15 cellular contexts compared by ENCODE assay signal in the genomic region with DNA sequence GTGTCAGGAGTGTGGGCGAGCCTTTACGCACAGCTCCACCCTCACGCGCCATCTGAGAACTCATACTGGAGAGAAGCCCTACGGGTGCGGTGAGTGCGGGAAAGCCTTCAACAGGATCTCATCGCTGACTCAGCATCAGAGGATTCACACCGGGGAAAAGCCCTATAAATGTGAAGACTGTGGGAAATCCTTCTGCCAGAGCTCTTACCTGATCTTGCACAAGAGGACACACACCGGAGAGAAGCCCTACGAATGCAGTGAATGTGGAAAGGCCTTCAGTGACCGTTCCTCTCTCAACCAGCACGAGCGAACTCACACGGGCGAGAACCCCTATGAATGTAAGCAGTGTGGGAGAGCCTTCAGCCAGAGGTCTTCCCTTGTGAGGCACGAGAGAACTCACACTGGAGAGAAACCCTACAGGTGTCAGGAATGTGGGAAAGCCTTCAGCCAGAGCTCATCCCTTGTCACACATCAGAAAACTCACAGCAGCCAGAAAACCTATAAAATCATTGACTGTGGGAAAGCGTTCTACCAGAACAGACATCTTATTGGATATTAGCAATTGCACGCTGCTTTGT. TPM values are rescaled to one million over a fixed set of nuclear protein-coding genes. Genes with fewer than 3 reads are reported as not detected.
"Had no signal": no experiment of that assay in that cellular context is flagged by ENCODE, and none has a peak within 500 bp of the region (broad histone marks: within the 10 kb centered on the region; RNA-seq: fewer than 3 reads in every experiment).

No MANE protein-coding gene starts in this region.

- H3K4me3 ChIP-seq: ovary, tibial nerve, vagina had no signal

- H3K27me3 ChIP-seq: ovary, tibial nerve, vagina had no signal

- H3K27ac ChIP-seq: epithelial cell of prostate, ovary, tibial nerve, vagina had no signal

- H3K4me1 ChIP-seq: tibial nerve, vagina had no signal

- ATAC-seq: activated CD8-positive, alpha-beta T cell treated with anti-CD3 and anti-CD28 coated beads for 36 hours; activated T-cell treated with anti-CD3 and anti-CD28 coated beads, Interleukin-2, amount 50 U/mL, for 4 hours; stimulated activated memory B cell treated with anti-CD40 and anti-IgM and Interleukin-4, amounts not matched to agents 10 μg/mL and 1 μg/mL and 100 μg/mL, for 72 hours had no signal

- H3K36me3 ChIP-seq: ovary had no signal

- DNase-seq: activated CD4-positive, alpha-beta T cell treated with anti-CD3 and anti-CD28 coated beads for 4 hours; activated CD8-positive, alpha-beta T cell treated with anti-CD3 and anti-CD28 coated beads for 36 hours; activated effector memory CD4-positive, alpha-beta T cell treated with anti-CD3 and anti-CD28 coated beads, Interleukin-2, amount 50 U/mL, for 16 hours; activated T-cell treated with anti-CD3 and anti-CD28 coated beads, Interleukin-2, amount 50 U/mL, for 4 hours; amniotic stem cell; effector memory CD4-positive, alpha-beta T cell; foreskin melanocyte; kidney glomerular epithelial cell; ovary; stimulated activated CD4-positive, alpha-beta T cell treated with anti-CD3 and anti-CD28 coated beads, Interleukin-2, amount 100 ng/mL, for 48 hours had no signal

RNA-seq across cellular contexts. Expression of a gene that starts 32.8 kb away (rescaled TPM):
- total RNA-seq: activated CD8-positive, alpha-beta T cell treated with anti-CD3 and anti-CD28 coated beads for 36 hours; activated T-cell treated with anti-CD3 and anti-CD28 coated beads, Interleukin-2, amount 50 U/mL, for 4 hours; subcutaneous adipose tissue; vagina had no signal
